15 cellular contexts compared by ENCODE assay signal in the genomic region with DNA sequence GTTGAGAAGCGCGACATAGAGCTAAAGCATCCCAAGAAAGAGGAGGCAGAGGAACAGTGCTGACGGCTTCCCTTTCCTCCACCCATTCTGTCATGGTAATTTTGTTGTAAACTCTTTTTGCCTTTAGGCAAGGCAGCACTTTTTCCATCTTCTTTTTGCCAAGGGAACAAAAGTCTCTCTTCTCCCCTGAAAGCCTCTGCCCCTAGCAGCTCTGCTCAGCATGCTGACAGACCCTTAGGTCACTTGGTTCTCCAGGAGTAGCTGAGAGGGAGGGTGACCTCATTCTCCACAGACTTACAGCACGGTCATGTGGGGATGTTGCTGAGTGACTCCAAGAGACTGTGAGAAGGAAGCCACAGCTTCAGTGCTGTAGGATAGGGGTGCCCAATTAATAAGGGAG.
DNase-seq lines count a peak whose midpoint lies in the region; ATAC-seq lines count a peak whose summit lies in the region.
"Had no signal": no experiment of that assay in that cellular context is flagged by ENCODE, and none has a peak within 500 bp of the region (broad histone marks: within the 10 kb centered on the region; RNA-seq: fewer than 3 reads in every experiment).

No MANE protein-coding gene starts in this region.

- H4K8ac ChIP-seq in mesendoderm (ENCODE audit: low read depth, low read length) = no peak overlapping the region

- H3K23ac ChIP-seq in mesendoderm (ENCODE audit: low read length) = no peak overlapping the region

- H2AK5ac ChIP-seq in mesendoderm (ENCODE audit: low read length) = no peak overlapping the region

- H3K4me3 ChIP-seq in mesendoderm (ENCODE audit: low read length) = no peak overlapping the region
- H3K4me3 ChIP-seq: GM23248 had no signal

- H2BK120ac ChIP-seq in mesendoderm (ENCODE audit: low read depth, low read length) = no peak overlapping the region

- H3K27ac Mint-ChIP-seq in stimulated activated naive CD8-positive, alpha-beta T cell treated with anti-CD3 and anti-CD28 coated beads, Interleukin-15, amount 100 ng/mL, for 72 hours = peak overlapping the region; percentile 37 to 61
- no peak overlapping the region for H3K27ac Mint-ChIP-seq in activated T-cell treated with anti-CD3 and anti-CD28 coated beads, Interleukin-2, amount 50 U/mL, for 24 hours
- H3K27ac Mint-ChIP-seq: CD8-positive, alpha-beta T cell had no signal

- no peaks in the 10 kb centered on the region for H3K27me3 Mint-ChIP-seq in stimulated activated naive CD8-positive, alpha-beta T cell treated with anti-CD3 and anti-CD28 coated beads, Interleukin-15, amount 100 ng/mL, for 72 hours
- peaks cover 2% of the 10 kb centered on the region for H3K27me3 Mint-ChIP-seq in activated T-cell treated with anti-CD3 and anti-CD28 coated beads, Interleukin-2, amount 50 U/mL, for 24 hours

- no peak overlapping the region for H3K56ac ChIP-seq in mesendoderm (ENCODE audit: low read length)

- H3K4me1 Mint-ChIP-seq in stimulated activated naive CD8-positive, alpha-beta T cell treated with anti-CD3 and anti-CD28 coated beads, Interleukin-15, amount 100 ng/mL, for 72 hours = no peaks in the 10 kb centered on the region
- H3K4me1 Mint-ChIP-seq in activated T-cell treated with anti-CD3 and anti-CD28 coated beads, Interleukin-2, amount 50 U/mL, for 24 hours (ENCODE audit: low read depth) = no peaks in the 10 kb centered on the region
- H3K4me1 Mint-ChIP-seq: CD14-positive monocyte had no signal

- H3K9me3 Mint-ChIP-seq in stimulated activated naive CD8-positive, alpha-beta T cell treated with anti-CD3 and anti-CD28 coated beads, Interleukin-15, amount 100 ng/mL, for 72 hours = no peaks in the 10 kb centered on the region
- H3K9me3 Mint-ChIP-seq in activated T-cell treated with anti-CD3 and anti-CD28 coated beads, Interleukin-2, amount 50 U/mL, for 24 hours = no peaks in the 10 kb centered on the region
- H3K9me3 Mint-ChIP-seq: CD8-positive, alpha-beta T cell; H9 had no signal

- DNase-seq in stimulated activated naive CD8-positive, alpha-beta T cell treated with anti-CD3 and anti-CD28 coated beads, Interleukin-15, amount 100 ng/mL, for 72 hours = no peak
- DNase-seq in stimulated activated naive CD8-positive, alpha-beta T cell treated with anti-CD3 and anti-CD28 coated beads, Interleukin-15, Interleukin-2, amounts not matched to agents 100 U/mL and 50 U/mL, for 24 hours = no peak
- DNase-seq in dermis blood vessel endothelial cell = peak; percentile 7
- peak; percentile 49 for DNase-seq in mesendoderm
- DNase-seq in activated T-cell treated with anti-CD3 and anti-CD28 coated beads, Interleukin-2, amount 50 U/mL, for 24 hours = no peak
- DNase-seq: Caco-2; CD8-positive, alpha-beta T cell; DND-41; GM23248; H9 had no signal

- H3K18ac ChIP-seq in mesendoderm (ENCODE audit: low read length) = no peak overlapping the region

- no peak overlapping the region for H3K4me3 Mint-ChIP-seq in stimulated activated naive CD8-positive, alpha-beta T cell treated with anti-CD3 and anti-CD28 coated beads, Interleukin-15, amount 100 ng/mL, for 72 hours
- no peak overlapping the region for H3K4me3 Mint-ChIP-seq in activated T-cell treated with anti-CD3 and anti-CD28 coated beads, Interleukin-2, amount 50 U/mL, for 24 hours
- H3K4me3 Mint-ChIP-seq: CD14-positive monocyte; CD8-positive, alpha-beta T cell; H9 had no signal

- no peak overlapping the region for H3K4ac ChIP-seq in mesendoderm (ENCODE audit: low read depth, low read length)

- no peaks in the 10 kb centered on the region for H3K36me3 ChIP-seq in mesendoderm (ENCODE audit: control insufficient read depth, insufficient read depth, low read length)

- H2BK5ac ChIP-seq in mesendoderm (ENCODE audit: low read length) = no peak overlapping the region

- H3K27ac ChIP-seq in mesendoderm (ENCODE audit: low read depth, low read length) = no peak overlapping the region
- H3K27ac ChIP-seq: 22Rv1, GM23248 had no signal

- H4K5ac ChIP-seq in mesendoderm (ENCODE audit: low read length) = no peak overlapping the region

- WGBS in mesendoderm (ENCODE audit: extremely low coverage, insufficient coverage, low lambda C conversion rate) = no CpG with 5 or more reads among the region's 4 CpGs

- H3K79me2 ChIP-seq in mesendoderm (ENCODE audit: control insufficient read depth, insufficient read depth, low read length) = no peaks in the 10 kb centered on the region

- no peak overlapping the region for H3K4me2 ChIP-seq in mesendoderm (ENCODE audit: low read length)

- H3K36me3 Mint-ChIP-seq in activated T-cell treated with anti-CD3 and anti-CD28 coated beads, Interleukin-2, amount 50 U/mL, for 24 hours (ENCODE audit: low read depth) = no peaks in the 10 kb centered on the region
- H3K36me3 Mint-ChIP-seq: CD14-positive monocyte; CD8-positive, alpha-beta T cell had no signal

- no peaks in the 10 kb centered on the region for H3K4me1 ChIP-seq in mesendoderm (ENCODE audit: control insufficient read depth, low read depth, low read length)
- H3K4me1 ChIP-seq: Caco-2 had no signal

- no peak for ATAC-seq in stimulated activated naive CD8-positive, alpha-beta T cell treated with anti-CD3 and anti-CD28 coated beads, Interleukin-15, amount 100 ng/mL, for 72 hours
- ATAC-seq in stimulated activated naive CD8-positive, alpha-beta T cell treated with anti-CD3 and anti-CD28 coated beads, Interleukin-15, Interleukin-2, amounts not matched to agents 100 U/mL and 50 U/mL, for 24 hours = no peak
- ATAC-seq in HG03097 (IDR thresholded peaks at IDR 0.05; ENCODE audit: low FRiP score, unreplicated experiment) (no peak), HG03457 (IDR thresholded peaks at IDR 0.05; ENCODE audit: unreplicated experiment) (no peak)
- ATAC-seq: CD8-positive, alpha-beta T cell; HepG2 had no signal

- no peak overlapping the region for H3K9ac ChIP-seq in mesendoderm (ENCODE audit: low read length)
- H3K9ac ChIP-seq: GM23248 had no signal

- no peak overlapping the region for H2BK15ac ChIP-seq in mesendoderm (replicated peaks; ENCODE audit: low read depth)

- H3K27me3 ChIP-seq in mesendoderm (ENCODE audit: insufficient read depth, low read length, poor library complexity) = no peaks in the 10 kb centered on the region

- no peaks in the 10 kb centered on the region for H3K79me1 ChIP-seq in mesendoderm (ENCODE audit: low read length)

Comparison
In these comparisons a context has a peak if more than half of its experiments do, and no peak if none do; other contexts are left out.
1. DNase-seq: peak in dermis blood vessel endothelial cell (single experiment) and mesendoderm (single experiment); none in stimulated activated naive CD8-positive, alpha-beta T cell treated with anti-CD3 and anti-CD28 coated beads, Interleukin-15, amount 100 ng/mL, for 72 hours (0 of 2), stimulated activated naive CD8-positive, alpha-beta T cell treated with anti-CD3 and anti-CD28 coated beads, Interleukin-15, Interleukin-2, amounts not matched to agents 100 U/mL and 50 U/mL, for 24 hours (single experiment) and activated T-cell treated with anti-CD3 and anti-CD28 coated beads, Interleukin-2, amount 50 U/mL, for 24 hours (single experiment).